In the genomic region with DNA sequence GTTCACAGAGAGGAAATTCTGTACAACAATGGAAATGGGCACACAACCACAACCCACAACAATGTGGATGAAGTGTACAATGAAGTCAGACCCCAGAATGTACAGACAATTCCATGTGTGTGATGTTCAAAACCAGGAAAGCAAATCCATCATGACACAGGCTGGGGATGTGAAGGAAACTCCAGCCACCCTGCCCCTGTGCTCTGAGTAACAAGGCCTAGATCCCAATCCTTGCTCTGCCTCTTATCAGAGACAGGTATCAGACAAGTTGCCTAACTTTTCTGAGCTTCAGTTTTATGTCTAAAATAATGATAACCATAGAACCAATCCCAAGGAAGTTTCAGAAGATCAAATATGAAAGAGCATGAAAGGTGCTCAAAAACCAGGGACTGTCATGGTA, we compare ENCODE assay signal across 13 cellular contexts. TPM values are rescaled to one million over a fixed set of nuclear protein-coding genes. Genes with fewer than 3 reads are reported as not detected.
DNase-seq lines count a peak whose midpoint lies in the region; ATAC-seq and TF ChIP-seq lines count a peak whose summit lies in the region.
"Had no signal": no experiment of that assay in that cellular context is flagged by ENCODE, and none has a peak within 500 bp of the region (broad histone marks: within the 10 kb centered on the region; RNA-seq: fewer than 3 reads in every experiment).

No MANE protein-coding gene starts in this region.

- no peaks in the 10 kb centered on the region for H3K27me3 Mint-ChIP-seq in activated T-cell treated with anti-CD3 and anti-CD28 coated beads, Interleukin-2, amount 50 U/mL, for 72 hours (ENCODE audit: low read depth)
- H3K27me3 Mint-ChIP-seq in central memory CD8-positive, alpha-beta T cell = no peaks in the 10 kb centered on the region

- H4K20me1 ChIP-seq in OCI-LY7 (ENCODE audit: insufficient read depth, low read length) = no peaks in the 10 kb centered on the region
- H4K20me1 ChIP-seq in smooth muscle cell (ENCODE audit: low read depth) = no peaks in the 10 kb centered on the region

- H3K36me3 Mint-ChIP-seq in activated T-cell treated with anti-CD3 and anti-CD28 coated beads, Interleukin-2, amount 50 U/mL, for 72 hours (ENCODE audit: insufficient read depth in 2 of 2) = peaks cover 2 to 6% of the 10 kb centered on the region in 2 donors
- H3K36me3 Mint-ChIP-seq in central memory CD8-positive, alpha-beta T cell (ENCODE audit: insufficient read depth) = peaks cover 12% of the 10 kb centered on the region

- H3K27ac Mint-ChIP-seq in activated T-cell treated with anti-CD3 and anti-CD28 coated beads, Interleukin-2, amount 50 U/mL, for 72 hours = peak overlapping the region; percentile 81
- peak overlapping the region; percentile 93 for H3K27ac Mint-ChIP-seq in central memory CD8-positive, alpha-beta T cell (ENCODE audit: low read depth)

- peak overlapping the region; percentile 90 for H3K4me3 ChIP-seq in OCI-LY7 (ENCODE audit: low read depth, low read length, poor library complexity, severe bottlenecking)
- no peak overlapping the region for H3K4me3 ChIP-seq in smooth muscle cell

- POLR2A ChIA-PET in OCI-LY7 (lab: Charles Lee) = interaction anchor here (3.5 kb wide), 1 partner anchor 64 kb away, joined by 19 read pairs; a partner anchor contains a TSS

- H2AFZ ChIP-seq in OCI-LY7 (ENCODE audit: low read length) = no peak overlapping the region
- no peak overlapping the region for H2AFZ ChIP-seq in smooth muscle cell (ENCODE audit: low read depth)

- peaks cover 24% of the 10 kb centered on the region for H3K4me1 Mint-ChIP-seq in activated T-cell treated with anti-CD3 and anti-CD28 coated beads, Interleukin-2, amount 50 U/mL, for 72 hours (ENCODE audit: low read depth)
- peaks cover 17% of the 10 kb centered on the region for H3K4me1 Mint-ChIP-seq in central memory CD8-positive, alpha-beta T cell

- ATAC-seq in activated T-cell treated with anti-CD3 and anti-CD28 coated beads, Interleukin-2, amount 50 U/mL, for 72 hours (replicated peaks in 1 of 2) = no peak
- no peak for ATAC-seq in central memory CD8-positive, alpha-beta T cell (replicated peaks; ENCODE audit: extremely low read depth, poor library complexity, severe bottlenecking)

- CTCF ChIA-PET in OCI-LY7 (lab: Charles Lee; ENCODE audit: unreplicated experiment) = no interaction called here

- peaks cover 18% of the 10 kb centered on the region for H3K4me1 ChIP-seq in OCI-LY7 (ENCODE audit: insufficient read depth, low read length, poor library complexity, severe bottlenecking)
- H3K4me1 ChIP-seq in smooth muscle cell (ENCODE audit: low read depth) = peaks cover 10% of the 10 kb centered on the region

- H3K79me2 ChIP-seq in OCI-LY7 (ENCODE audit: insufficient read depth, low read depth, low read length) = peaks cover 17% of the 10 kb centered on the region
- peaks cover 15% of the 10 kb centered on the region for H3K79me2 ChIP-seq in smooth muscle cell (ENCODE audit: low read depth)

- BruUV-seq in OCI-LY7 (replicated peaks; lab: Mats Ljungman, UMichigan) = no TSS peak

- H3K9me3 Mint-ChIP-seq in activated T-cell treated with anti-CD3 and anti-CD28 coated beads, Interleukin-2, amount 50 U/mL, for 72 hours = no peaks in the 10 kb centered on the region
- no peaks in the 10 kb centered on the region for H3K9me3 Mint-ChIP-seq in central memory CD8-positive, alpha-beta T cell

- peak overlapping the region; percentile 98 for H3K4me2 ChIP-seq in OCI-LY7 (ENCODE audit: low read length)
- no peak overlapping the region for H3K4me2 ChIP-seq in smooth muscle cell

- intact Hi-C loops in OCI-LY7 (cut with micrococcal nuclease; ENCODE audit: unreplicated experiment) = loop anchor here (5.0 kb wide), 1 partner anchor 318 kb away; no protein-coding TSS in a partner anchor

- no peaks in the 10 kb centered on the region for H3K27me3 ChIP-seq in smooth muscle cell (ENCODE audit: low read depth)

- H3K36me3 ChIP-seq in OCI-LY7 (ENCODE audit: insufficient read depth, low read length) (peaks cover 13% of the 10 kb centered on the region; the same call in 1 of the 2 replicates), smooth muscle cell (ENCODE audit: low read depth) (no peaks in the 10 kb centered on the region)

- H3F3A ChIP-seq in smooth muscle cell (ENCODE audit: low read depth) = peaks cover 4% of the 10 kb centered on the region

- peak overlapping the region; percentile 74 to 89 for H3K4me3 Mint-ChIP-seq in activated T-cell treated with anti-CD3 and anti-CD28 coated beads, Interleukin-2, amount 50 U/mL, for 72 hours
- H3K4me3 Mint-ChIP-seq in central memory CD8-positive, alpha-beta T cell = peak overlapping the region; percentile 96

- no peaks in the 10 kb centered on the region for H3K9me2 ChIP-seq in OCI-LY7 (ENCODE audit: insufficient read depth, low read length)

- no peak for DNase-seq in activated T-cell treated with anti-CD3 and anti-CD28 coated beads, Interleukin-2, amount 50 U/mL, for 72 hours
- DNase-seq in activated T-cell treated with anti-CD3 and anti-CD28 coated beads for 4 hours (no peak), OCI-LY7 (ENCODE audit: low spot score) (no peak), smooth muscle cell (lab: John Stamatoyannopoulos, UW; ENCODE audit: unreplicated experiment) (no peak), NCI-H1092 treated with DMSO at 0.1 percent for 48 hours (lab: John Stamatoyannopoulos, UW) (no peak), substantia nigra (lab: John Stamatoyannopoulos, UW) (no peak), GM10266 (ENCODE audit: extremely low spot score) (no peak)
- DNase-seq in central memory CD8-positive, alpha-beta T cell (ENCODE audit: low spot score in 2 of 2) = no peak
- DNase-seq: activated CD4-positive, alpha-beta T cell treated with anti-CD3 and anti-CD28 coated beads, Interleukin-2, amount 50 U/mL, for 48 hours; anterior cingulate cortex; foreskin melanocyte; NCI-H1436; occipital lobe had no signal

- TF ChIP-seq CTCF in OCI-LY7 (conservative IDR thresholded peaks at IDR 0.05; ENCODE audit: low read length) (no peak), smooth muscle cell (IDR thresholded peaks at IDR 0.05; ENCODE audit: borderline replicate concordance, insufficient read depth, poor library complexity, severe bottlenecking) (no peak), GM10266 (IDR thresholded peaks at IDR 0.05; ENCODE audit: control insufficient read depth, insufficient read depth, low read depth, missing control alignments) (no peak)

- H3K9ac ChIP-seq in smooth muscle cell (ENCODE audit: low read depth) = no peak overlapping the region

- no peaks in the 10 kb centered on the region for H3K9me3 ChIP-seq in OCI-LY7 (ENCODE audit: low read length)
- no peaks in the 10 kb centered on the region for H3K9me3 ChIP-seq in smooth muscle cell (replicated peaks; ENCODE audit: low read depth)

- H3K27ac ChIP-seq in OCI-LY7 (ENCODE audit: low read depth, low read length, poor library complexity, severe bottlenecking) (no peak overlapping the region), smooth muscle cell (ENCODE audit: low read depth) (peak overlapping the region; percentile 7), substantia nigra (ENCODE audit: low read depth, low read length, poor library complexity, severe bottlenecking) (no peak overlapping the region)

RNA-seq across cellular contexts. Expression of a gene that starts 1.8 kb away (rescaled TPM):
- 10 to 100 TPM; 15.1 to 17.8 TPM for total RNA-seq in activated T-cell treated with anti-CD3 and anti-CD28 coated beads, Interleukin-2, amount 50 U/mL, for 72 hours
- total RNA-seq in OCI-LY7 (2014; rRNA removed; shearing (Covaris generic)) = 4.2 and 8.5 TPM in 2 replicates
- total RNA-seq in OCI-LY7 (2022) (22.1 and 25.0 TPM in 2 replicates), smooth muscle cell (1.9 and 7.7 TPM in 2 replicates)
- polyA plus RNA-seq in smooth muscle cell = 8.0 and 8.2 TPM in 2 replicates
